ENCODE assay signal across 16 cellular contexts in genomic region chr11:130054966-130055365, GRCh38.
"Had no signal": no experiment of that assay in that cellular context is flagged by ENCODE, and none has a peak within 500 bp of the region (broad histone marks: within the 10 kb centered on the region; RNA-seq: fewer than 3 reads in every experiment).

No MANE protein-coding gene starts in this region.

- H2AFZ ChIP-seq: hepatocyte had no signal

- DNase-seq: cortex of kidney; effector memory CD4-positive, alpha-beta T cell; foreskin keratinocyte; mucosa of descending colon; naive thymus-derived CD8-positive, alpha-beta T cell; pancreas; right cardiac atrium; small intestine; stimulated activated CD4-positive, alpha-beta T cell treated with anti-CD3 and anti-CD28 coated beads, Interleukin-12 subunit alpha, Interleukin-12 subunit beta, amount 100 ng/mL, for 4 hours; stimulated activated naive CD4-positive, alpha-beta T cell treated with Interleukin-2 at 50 U/mL for 16 hours; thyroid gland had no signal

- H3K36me3 ChIP-seq: neural progenitor cell, pancreas, suprapubic skin, thyroid gland had no signal

- H3K4me2 ChIP-seq: hepatocyte, neural progenitor cell had no signal

- H3K4me1 ChIP-seq: foreskin keratinocyte, pancreas had no signal

- H3K79me2 ChIP-seq: hepatocyte had no signal

- H3K9ac ChIP-seq: neural progenitor cell had no signal

- H3K9me3 ChIP-seq: pancreas, suprapubic skin, thyroid gland had no signal

- H3K4me3 ChIP-seq: hepatocyte, mucosa of descending colon, neural progenitor cell, pancreas, suprapubic skin, thyroid gland had no signal

- FAIRE-seq: endometrium, pancreas, small intestine, urothelium cell line had no signal

- H3K27me3 ChIP-seq: foreskin keratinocyte, hepatocyte, neural progenitor cell, pancreas, suprapubic skin, thyroid gland had no signal

- H3K27ac ChIP-seq: foreskin keratinocyte, hepatocyte, neural progenitor cell, pancreas, suprapubic skin, thyroid gland had no signal
